Comparison of ENCODE assay signal across 23 cellular contexts in the genomic region with DNA sequence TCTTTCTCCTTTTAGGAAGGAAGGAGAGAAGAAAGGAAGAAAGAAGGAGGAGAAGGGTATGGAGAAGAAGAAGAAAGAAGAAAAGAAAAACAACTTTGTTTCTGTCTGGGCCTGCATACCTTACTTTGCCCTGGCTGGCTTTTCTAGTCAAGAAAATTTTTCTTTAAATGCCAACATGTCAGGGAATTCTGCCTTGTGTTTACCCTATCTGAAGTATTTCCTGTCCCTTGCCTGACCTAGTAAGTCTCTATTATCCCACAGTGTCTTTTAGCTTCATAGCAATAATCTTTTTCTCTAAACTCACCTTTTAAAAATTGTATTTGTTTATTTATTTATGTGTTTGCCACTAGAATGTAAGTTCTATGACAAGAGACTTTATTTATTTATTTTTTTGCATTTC.
DNase-seq lines count a peak whose midpoint lies in the region; TF ChIP-seq lines count a peak whose summit lies in the region.
"Had no signal": no experiment of that assay in that cellular context is flagged by ENCODE, and none has a peak within 500 bp of the region (broad histone marks: within the 10 kb centered on the region; RNA-seq: fewer than 3 reads in every experiment).

No MANE protein-coding gene starts in this region.

- H3K4me3 ChIP-seq in choroid plexus epithelial cell (ENCODE audit: low read depth, low read length) = no peak overlapping the region
- H3K4me3 ChIP-seq: K562, SJSA1 had no signal

- H3K4me3 Mint-ChIP-seq in mesothelial cell of epicardium = no peak overlapping the region
- no peak overlapping the region for H3K4me3 Mint-ChIP-seq in activated naive CD4-positive, alpha-beta T cell treated with anti-CD3 and anti-CD28 coated beads, Interleukin-2, amount 10 ng/mL, durations not matched to agents 7 days and 5 days
- H3K4me3 Mint-ChIP-seq: B cell; CD14-positive monocyte; CD8-positive, alpha-beta memory T cell had no signal

- H3K27ac Mint-ChIP-seq in mesothelial cell of epicardium = peak overlapping the region; percentile 72
- no peak overlapping the region for H3K27ac Mint-ChIP-seq in activated naive CD4-positive, alpha-beta T cell treated with anti-CD3 and anti-CD28 coated beads, Interleukin-2, amount 10 ng/mL, durations not matched to agents 7 days and 5 days
- H3K27ac Mint-ChIP-seq: B cell; CD14-positive monocyte; CD8-positive, alpha-beta memory T cell had no signal

- CTCF ChIA-PET in activated naive CD4-positive, alpha-beta T cell treated with anti-CD3 and anti-CD28 coated beads, Interleukin-2, amount 10 ng/mL, durations not matched to agents 7 days and 5 days (lab: Charles Lee) = no interaction called here

- peaks cover 19% of the 10 kb centered on the region for H3K36me3 Mint-ChIP-seq in mesothelial cell of epicardium
- H3K36me3 Mint-ChIP-seq in activated naive CD4-positive, alpha-beta T cell treated with anti-CD3 and anti-CD28 coated beads, Interleukin-2, amount 10 ng/mL, durations not matched to agents 7 days and 5 days = no peaks in the 10 kb centered on the region
- H3K36me3 Mint-ChIP-seq: CD14-positive monocyte; CD8-positive, alpha-beta memory T cell had no signal

- H3K27me3 Mint-ChIP-seq in mesothelial cell of epicardium (ENCODE audit: low read depth) = no peaks in the 10 kb centered on the region
- H3K27me3 Mint-ChIP-seq in activated naive CD4-positive, alpha-beta T cell treated with anti-CD3 and anti-CD28 coated beads, Interleukin-2, amount 10 ng/mL, durations not matched to agents 7 days and 5 days = no peaks in the 10 kb centered on the region
- H3K27me3 Mint-ChIP-seq: B cell; CD8-positive, alpha-beta memory T cell had no signal

- TF ChIP-seq CTCF in choroid plexus epithelial cell (conservative IDR thresholded peaks at IDR 0.05; ENCODE audit: low read depth, low read length) (no peak), mesothelial cell of epicardium (IDR thresholded peaks at IDR 0.05; ENCODE audit: unreplicated experiment) (no peak)

- peaks cover 31% of the 10 kb centered on the region for H3K4me1 Mint-ChIP-seq in mesothelial cell of epicardium
- no peaks in the 10 kb centered on the region for H3K4me1 Mint-ChIP-seq in activated naive CD4-positive, alpha-beta T cell treated with anti-CD3 and anti-CD28 coated beads, Interleukin-2, amount 10 ng/mL, durations not matched to agents 7 days and 5 days
- H3K4me1 Mint-ChIP-seq: B cell; CD14-positive monocyte; CD8-positive, alpha-beta memory T cell had no signal

- DNase-seq in DMS53 (lab: John Stamatoyannopoulos, UW) (peak; percentile 19), DMS53 treated with DMSO at 0.1 percent for 48 hours (lab: John Stamatoyannopoulos, UW; ENCODE audit: unreplicated experiment) (no peak), choroid plexus epithelial cell (ENCODE audit: low read depth) (peak; percentile 52), mesothelial cell of epicardium (ENCODE audit: low spot score in 2 of 2, unreplicated experiment in 2 of 2) (no peak), NCI-H82 treated with DMSO at 0.1 percent for 48 hours (lab: John Stamatoyannopoulos, UW; ENCODE audit: unreplicated experiment) (no peak), T-helper 1 cell (no peak), NCI-H1694 (lab: John Stamatoyannopoulos, UW) (no peak)
- no peak for DNase-seq in activated naive CD4-positive, alpha-beta T cell treated with anti-CD3 and anti-CD28 coated beads, Interleukin-2, amount 10 ng/mL, durations not matched to agents 7 days and 5 days
- DNase-seq: CD8-positive, alpha-beta memory T cell; DMS 273 treated with DMSO at 0.1 percent for 48 hours; DND-41; Kasumi-1; NCI-H1092 treated with DMSO at 0.1 percent for 48 hours; NCI-H1436; NCI-H187 treated with DMSO at 0.1 percent for 48 hours; NCI-H2107; NCI-H526 treated with DMSO at 0.1 percent for 48 hours; Right ventricle myocardium superior; RPMI8226 had no signal

- H3K9me3 Mint-ChIP-seq in mesothelial cell of epicardium = peaks cover 37% of the 10 kb centered on the region
- peaks cover 27% of the 10 kb centered on the region for H3K9me3 Mint-ChIP-seq in activated naive CD4-positive, alpha-beta T cell treated with anti-CD3 and anti-CD28 coated beads, Interleukin-2, amount 10 ng/mL, durations not matched to agents 7 days and 5 days

Comparison
In these comparisons a context has a peak if more than half of its experiments do, and no peak if none do; other contexts are left out.
1. DNase-seq: peak in DMS53 (single experiment) and choroid plexus epithelial cell (single experiment); none in DMS53 treated with DMSO at 0.1 percent for 48 hours (single experiment), mesothelial cell of epicardium (0 of 2), NCI-H82 treated with DMSO at 0.1 percent for 48 hours (single experiment), T-helper 1 cell (0 of 5), NCI-H1694 (single experiment) and activated naive CD4-positive, alpha-beta T cell treated with anti-CD3 and anti-CD28 coated beads, Interleukin-2, amount 10 ng/mL, durations not matched to agents 7 days and 5 days (single experiment).